ENCODE assay signal across 2 cellular contexts in the genomic region with DNA sequence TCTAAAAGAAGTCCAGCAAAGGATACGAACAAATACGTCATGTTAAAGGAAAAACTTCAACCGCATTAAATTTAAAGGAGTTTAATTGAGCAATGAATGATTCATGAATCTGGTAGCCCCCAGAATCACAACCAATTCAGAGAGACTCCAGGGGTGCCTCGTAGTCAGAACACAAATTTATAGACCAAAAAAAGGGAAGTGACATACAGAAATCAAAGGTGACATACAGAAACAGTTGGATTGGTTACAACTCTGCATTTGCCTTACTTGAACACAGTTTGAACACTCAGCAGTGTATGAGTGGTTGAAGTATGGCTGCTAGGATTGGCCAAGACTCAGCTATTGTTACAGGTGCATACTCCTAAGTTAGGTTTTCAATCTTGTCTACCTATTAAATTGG. TPM values are rescaled to one million over a fixed set of nuclear protein-coding genes. Genes with fewer than 3 reads are reported as not detected.
"Had no signal": no experiment of that assay in that cellular context is flagged by ENCODE, and none has a peak within 500 bp of the region (broad histone marks: within the 10 kb centered on the region; RNA-seq: fewer than 3 reads in every experiment).

No MANE protein-coding gene starts in this region.

RNA-seq across cellular contexts. Expression of gene SERP2, which starts 59.5 kb away (rescaled TPM):
- total RNA-seq: naive thymus-derived CD8-positive, alpha-beta T cell; T-helper 17 cell had no signal
